In genomic region chr1:21251773-21252471, GRCh38 we compare ENCODE assay signal across 1 cellular context.
TF ChIP-seq lines count a peak whose summit lies in the region.

No MANE protein-coding gene starts in this region.

TF ChIP-seq in HepG2, 621 proteins besides CTCF, POLR2A, EP300 and RAD21 (continued from another document and continues in another):
- TF ChIP-seq, protein P1, sequence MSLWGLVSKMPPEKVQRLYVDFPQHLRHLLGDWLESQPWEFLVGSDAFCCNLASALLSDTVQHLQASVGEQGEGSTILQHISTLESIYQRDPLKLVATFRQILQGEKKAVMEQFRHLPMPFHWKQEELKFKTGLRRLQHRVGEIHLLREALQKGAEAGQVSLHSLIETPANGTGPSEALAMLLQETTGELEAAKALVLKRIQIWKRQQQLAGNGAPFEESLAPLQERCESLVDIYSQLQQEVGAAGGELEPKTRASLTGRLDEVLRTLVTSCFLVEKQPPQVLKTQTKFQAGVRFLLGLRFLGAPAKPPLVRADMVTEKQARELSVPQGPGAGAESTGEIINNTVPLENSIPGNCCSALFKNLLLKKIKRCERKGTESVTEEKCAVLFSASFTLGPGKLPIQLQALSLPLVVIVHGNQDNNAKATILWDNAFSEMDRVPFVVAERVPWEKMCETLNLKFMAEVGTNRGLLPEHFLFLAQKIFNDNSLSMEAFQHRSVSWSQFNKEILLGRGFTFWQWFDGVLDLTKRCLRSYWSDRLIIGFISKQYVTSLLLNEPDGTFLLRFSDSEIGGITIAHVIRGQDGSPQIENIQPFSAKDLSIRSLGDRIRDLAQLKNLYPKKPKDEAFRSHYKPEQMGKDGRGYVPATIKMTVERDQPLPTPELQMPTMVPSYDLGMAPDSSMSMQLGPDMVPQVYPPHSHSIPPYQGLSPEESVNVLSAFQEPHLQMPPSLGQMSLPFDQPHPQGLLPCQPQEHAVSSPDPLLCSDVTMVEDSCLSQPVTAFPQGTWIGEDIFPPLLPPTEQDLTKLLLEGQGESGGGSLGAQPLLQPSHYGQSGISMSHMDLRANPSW (CRISPR knock-in tag; IDR thresholded peaks at IDR 0.05; ENCODE audit: borderline replicate concordance), result peak; percentile 76
- no peak for TF ChIP-seq PHF8 (CRISPR knock-in tag; IDR thresholded peaks at IDR 0.05)
- TF ChIP-seq ZNF292 (CRISPR knock-in tag; IDR thresholded peaks at IDR 0.05; ENCODE audit: borderline replicate concordance, low read depth), result peak; percentile 94; the same call in 1 of the 2 replicates
- TF ChIP-seq HOXD1 (CRISPR knock-in tag; IDR thresholded peaks at IDR 0.05), result no peak
- TF ChIP-seq GLI4 (CRISPR knock-in tag; IDR thresholded peaks at IDR 0.05; ENCODE audit: borderline replicate concordance), result no peak
- no peak for TF ChIP-seq HES4 (CRISPR knock-in tag; IDR thresholded peaks at IDR 0.05; ENCODE audit: borderline replicate concordance)
- TF ChIP-seq ZNF160 (CRISPR knock-in tag; IDR thresholded peaks at IDR 0.05), result 0 out of 2 replicates have a peak, but pooled peaks have one; percentile 38
- TF ChIP-seq KDM3A (CRISPR knock-in tag; IDR thresholded peaks at IDR 0.05; ENCODE audit: low read depth), result 0 out of 2 replicates have a peak, but pooled peaks have one; percentile 50
- TF ChIP-seq, protein P2, sequence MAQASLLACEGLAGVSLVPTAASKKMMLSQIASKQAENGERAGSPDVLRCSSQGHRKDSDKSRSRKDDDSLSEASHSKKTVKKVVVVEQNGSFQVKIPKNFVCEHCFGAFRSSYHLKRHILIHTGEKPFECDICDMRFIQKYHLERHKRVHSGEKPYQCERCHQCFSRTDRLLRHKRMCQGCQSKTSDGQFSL (CRISPR knock-in tag; IDR thresholded peaks at IDR 0.05), result no peak
- peak; percentile 97 for TF ChIP-seq GATAD2A (CRISPR knock-in tag; IDR thresholded peaks at IDR 0.05)
- TF ChIP-seq NRL (CRISPR knock-in tag; IDR thresholded peaks at IDR 0.05; ENCODE audit: borderline replicate concordance), result no peak
- no peak for TF ChIP-seq CCAR2 (optimal IDR thresholded peaks at IDR 0.05; ENCODE audit: low read depth, low read length)
- TF ChIP-seq CAMTA2 (CRISPR knock-in tag; IDR thresholded peaks at IDR 0.05; ENCODE audit: borderline replicate concordance), result no peak
- TF ChIP-seq BORCS8-MEF2B (CRISPR knock-in tag; IDR thresholded peaks at IDR 0.05), result no peak
- TF ChIP-seq HOXA7 (CRISPR knock-in tag; IDR thresholded peaks at IDR 0.05), result no peak
- no peak for TF ChIP-seq ZBTB37 (CRISPR knock-in tag; IDR thresholded peaks at IDR 0.05)
- no peak for TF ChIP-seq MBD4 (IDR thresholded peaks at IDR 0.05; ENCODE audit: borderline replicate concordance, low read length)
- TF ChIP-seq SAFB2 (CRISPR knock-in tag; IDR thresholded peaks at IDR 0.05; ENCODE audit: borderline replicate concordance, low read depth), result no peak
- no peak for TF ChIP-seq LRRFIP1 (CRISPR knock-in tag; conservative IDR thresholded peaks at IDR 0.05)
- TF ChIP-seq, protein P3, sequence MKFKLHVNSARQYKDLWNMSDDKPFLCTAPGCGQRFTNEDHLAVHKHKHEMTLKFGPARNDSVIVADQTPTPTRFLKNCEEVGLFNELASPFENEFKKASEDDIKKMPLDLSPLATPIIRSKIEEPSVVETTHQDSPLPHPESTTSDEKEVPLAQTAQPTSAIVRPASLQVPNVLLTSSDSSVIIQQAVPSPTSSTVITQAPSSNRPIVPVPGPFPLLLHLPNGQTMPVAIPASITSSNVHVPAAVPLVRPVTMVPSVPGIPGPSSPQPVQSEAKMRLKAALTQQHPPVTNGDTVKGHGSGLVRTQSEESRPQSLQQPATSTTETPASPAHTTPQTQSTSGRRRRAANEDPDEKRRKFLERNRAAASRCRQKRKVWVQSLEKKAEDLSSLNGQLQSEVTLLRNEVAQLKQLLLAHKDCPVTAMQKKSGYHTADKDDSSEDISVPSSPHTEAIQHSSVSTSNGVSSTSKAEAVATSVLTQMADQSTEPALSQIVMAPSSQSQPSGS (CRISPR knock-in tag; IDR thresholded peaks at IDR 0.05), result no peak
- TF ChIP-seq ZMAT3 (CRISPR knock-in tag; conservative IDR thresholded peaks at IDR 0.05), result no peak
- TF ChIP-seq SIN3A (IDR thresholded peaks at IDR 0.05; ENCODE audit: borderline replicate concordance, low read depth, low read length), result 0 out of 2 replicates have a peak, but pooled peaks have one; percentile 34
- no peak for TF ChIP-seq GATA4 (IDR thresholded peaks at IDR 0.05; ENCODE audit: borderline replicate concordance, low read depth)
- TF ChIP-seq, protein P4, sequence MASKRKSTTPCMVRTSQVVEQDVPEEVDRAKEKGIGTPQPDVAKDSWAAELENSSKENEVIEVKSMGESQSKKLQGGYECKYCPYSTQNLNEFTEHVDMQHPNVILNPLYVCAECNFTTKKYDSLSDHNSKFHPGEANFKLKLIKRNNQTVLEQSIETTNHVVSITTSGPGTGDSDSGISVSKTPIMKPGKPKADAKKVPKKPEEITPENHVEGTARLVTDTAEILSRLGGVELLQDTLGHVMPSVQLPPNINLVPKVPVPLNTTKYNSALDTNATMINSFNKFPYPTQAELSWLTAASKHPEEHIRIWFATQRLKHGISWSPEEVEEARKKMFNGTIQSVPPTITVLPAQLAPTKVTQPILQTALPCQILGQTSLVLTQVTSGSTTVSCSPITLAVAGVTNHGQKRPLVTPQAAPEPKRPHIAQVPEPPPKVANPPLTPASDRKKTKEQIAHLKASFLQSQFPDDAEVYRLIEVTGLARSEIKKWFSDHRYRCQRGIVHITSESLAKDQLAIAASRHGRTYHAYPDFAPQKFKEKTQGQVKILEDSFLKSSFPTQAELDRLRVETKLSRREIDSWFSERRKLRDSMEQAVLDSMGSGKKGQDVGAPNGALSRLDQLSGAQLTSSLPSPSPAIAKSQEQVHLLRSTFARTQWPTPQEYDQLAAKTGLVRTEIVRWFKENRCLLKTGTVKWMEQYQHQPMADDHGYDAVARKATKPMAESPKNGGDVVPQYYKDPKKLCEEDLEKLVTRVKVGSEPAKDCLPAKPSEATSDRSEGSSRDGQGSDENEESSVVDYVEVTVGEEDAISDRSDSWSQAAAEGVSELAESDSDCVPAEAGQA (IDR thresholded peaks at IDR 0.05; ENCODE audit: low read depth), result no peak
- TF ChIP-seq, protein P4 (CRISPR knock-in tag; IDR thresholded peaks at IDR 0.05; ENCODE audit: borderline replicate concordance), result no peak
- TF ChIP-seq ZNF431 (CRISPR knock-in tag; IDR thresholded peaks at IDR 0.05; ENCODE audit: borderline replicate concordance, low read depth), result no peak
- no peak for TF ChIP-seq ZFP37 (CRISPR knock-in tag; IDR thresholded peaks at IDR 0.05; ENCODE audit: borderline replicate concordance)
- no peak for TF ChIP-seq ETV6 (CRISPR knock-in tag; conservative IDR thresholded peaks at IDR 0.05)
- TF ChIP-seq, protein P5, sequence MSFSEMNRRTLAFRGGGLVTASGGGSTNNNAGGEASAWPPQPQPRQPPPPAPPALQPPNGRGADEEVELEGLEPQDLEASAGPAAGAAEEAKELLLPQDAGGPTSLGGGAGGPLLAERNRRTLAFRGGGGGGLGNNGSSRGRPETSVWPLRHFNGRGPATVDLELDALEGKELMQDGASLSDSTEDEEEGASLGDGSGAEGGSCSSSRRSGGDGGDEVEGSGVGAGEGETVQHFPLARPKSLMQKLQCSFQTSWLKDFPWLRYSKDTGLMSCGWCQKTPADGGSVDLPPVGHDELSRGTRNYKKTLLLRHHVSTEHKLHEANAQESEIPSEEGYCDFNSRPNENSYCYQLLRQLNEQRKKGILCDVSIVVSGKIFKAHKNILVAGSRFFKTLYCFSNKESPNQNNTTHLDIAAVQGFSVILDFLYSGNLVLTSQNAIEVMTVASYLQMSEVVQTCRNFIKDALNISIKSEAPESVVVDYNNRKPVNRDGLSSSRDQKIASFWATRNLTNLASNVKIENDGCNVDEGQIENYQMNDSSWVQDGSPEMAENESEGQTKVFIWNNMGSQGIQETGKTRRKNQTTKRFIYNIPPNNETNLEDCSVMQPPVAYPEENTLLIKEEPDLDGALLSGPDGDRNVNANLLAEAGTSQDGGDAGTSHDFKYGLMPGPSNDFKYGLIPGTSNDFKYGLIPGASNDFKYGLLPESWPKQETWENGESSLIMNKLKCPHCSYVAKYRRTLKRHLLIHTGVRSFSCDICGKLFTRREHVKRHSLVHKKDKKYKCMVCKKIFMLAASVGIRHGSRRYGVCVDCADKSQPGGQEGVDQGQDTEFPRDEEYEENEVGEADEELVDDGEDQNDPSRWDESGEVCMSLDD (CRISPR knock-in tag; IDR thresholded peaks at IDR 0.05; ENCODE audit: borderline replicate concordance), result no peak
- TF ChIP-seq MTF1 (CRISPR knock-in tag; IDR thresholded peaks at IDR 0.05), result no peak
- 0 out of 2 replicates have a peak, but pooled peaks have one; percentile 47 for TF ChIP-seq MXD4 (CRISPR knock-in tag; IDR thresholded peaks at IDR 0.05)
- TF ChIP-seq EHMT2 (IDR thresholded peaks at IDR 0.05; ENCODE audit: borderline replicate concordance, low read depth, low read length), result no peak
- no peak for TF ChIP-seq ZNF329 (CRISPR knock-in tag; IDR thresholded peaks at IDR 0.05; ENCODE audit: low read depth)
- peak; percentile 77; the same call in 1 of the 2 replicates for TF ChIP-seq KAT8 (CRISPR knock-in tag; IDR thresholded peaks at IDR 0.05)
- no peak for TF ChIP-seq DR1 (CRISPR knock-in tag; IDR thresholded peaks at IDR 0.05)
- no peak for TF ChIP-seq ZNF337 (CRISPR knock-in tag; IDR thresholded peaks at IDR 0.05; ENCODE audit: borderline replicate concordance, low read depth)
- no peak for TF ChIP-seq RFXANK (CRISPR knock-in tag; IDR thresholded peaks at IDR 0.05)
- TF ChIP-seq DNMT1 (CRISPR knock-in tag; IDR thresholded peaks at IDR 0.05), result no peak
- no peak for TF ChIP-seq UBTF (CRISPR knock-in tag; IDR thresholded peaks at IDR 0.05)
- TF ChIP-seq, protein P6, sequence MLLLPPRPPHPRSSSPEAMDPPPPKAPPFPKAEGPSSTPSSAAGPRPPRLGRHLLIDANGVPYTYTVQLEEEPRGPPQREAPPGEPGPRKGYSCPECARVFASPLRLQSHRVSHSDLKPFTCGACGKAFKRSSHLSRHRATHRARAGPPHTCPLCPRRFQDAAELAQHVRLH (CRISPR knock-in tag; IDR thresholded peaks at IDR 0.05; ENCODE audit: borderline replicate concordance, low read depth), result peak; percentile 61; the same call in 1 of the 2 replicates
- no peak for TF ChIP-seq MAFK (conservative IDR thresholded peaks at IDR 0.05 in 1 of 2, IDR thresholded peaks at IDR 0.05 in 1 of 2; ENCODE audit: low read length in 2 of 2)
- TF ChIP-seq TBL1XR1 (IDR thresholded peaks at IDR 0.05; ENCODE audit: borderline replicate concordance, low read length, partially characterized antibody), result no peak
- TF ChIP-seq ZBTB21 (CRISPR knock-in tag; IDR thresholded peaks at IDR 0.05), result no peak
